Comparison of ENCODE assay signal across 8 cellular contexts in the genomic region with DNA sequence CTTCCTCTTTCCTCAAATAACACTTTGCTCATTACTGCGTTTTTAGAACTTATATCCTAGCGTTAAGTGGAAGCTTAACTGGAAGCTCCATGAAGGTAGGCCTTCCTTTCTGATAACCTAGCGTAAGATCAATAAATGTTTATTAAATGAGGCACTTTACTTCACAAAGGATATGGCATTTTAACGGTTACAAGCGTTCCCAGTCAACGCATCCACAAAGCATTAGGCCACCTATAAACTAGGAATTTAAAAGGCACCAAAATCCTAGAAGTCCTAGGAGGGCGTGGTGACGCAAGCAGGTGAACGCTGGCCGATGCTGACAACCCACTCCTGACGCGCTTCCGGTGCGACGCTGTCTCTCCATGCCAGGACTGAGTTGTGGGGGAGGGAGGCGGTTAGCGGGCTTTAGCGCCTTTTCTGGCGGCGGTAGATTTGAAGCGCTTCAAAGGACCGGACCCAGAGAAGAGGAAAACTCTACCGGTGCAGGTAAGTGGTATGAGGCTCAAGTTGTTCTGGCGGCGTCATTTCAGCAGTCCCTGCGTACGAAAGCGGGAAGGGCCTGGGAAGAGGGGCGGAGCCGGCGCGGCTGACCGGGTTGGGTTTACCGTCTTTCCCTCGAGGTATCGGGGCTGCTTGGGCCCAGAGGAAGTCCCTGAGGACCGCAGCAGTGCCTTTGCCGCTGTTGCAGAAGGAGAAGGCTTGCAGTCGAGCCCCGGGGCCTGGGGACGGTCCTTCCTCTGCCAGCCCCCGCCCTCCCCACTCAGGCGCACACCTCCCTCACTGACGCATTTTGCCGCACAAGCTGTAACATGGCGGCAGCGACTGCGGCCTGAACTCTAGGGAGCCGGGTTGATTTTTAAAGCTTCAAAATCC. TPM values are rescaled to one million over a fixed set of nuclear protein-coding genes. Genes with fewer than 3 reads are reported as not detected.
A peak's percentile ranks its signal among the peaks of the same experiment; 100 is the strongest.
DNase-seq lines count a peak whose midpoint lies in the region; ATAC-seq and TF ChIP-seq lines count a peak whose summit lies in the region.

A gene (plus strand): TSS at position 347 of the 873 bp plus-strand sequence. CDS start 19,691 bp downstream, outside the sequence.

- H3K9me3 Mint-ChIP-seq in activated CD4-positive, alpha-beta T cell treated with anti-CD3 and anti-CD28 coated beads, Interleukin-2, amount 10 ng/mL, durations not matched to agents 7 days and 5 days, result peaks cover 14% of the 10 kb centered on the region
- H3K9me3 Mint-ChIP-seq in dendritic cell treated with granulocyte-macrophage colony-stimulating factor and Interleukin-4, amounts not matched to agents 40 ng/mL and 50 ng/mL, for 4 days, result peaks cover 8% of the 10 kb centered on the region

- peak; percentile 72 for TF ChIP-seq POLR2A in GM19193 (IDR thresholded peaks at IDR 0.05; ENCODE audit: extremely low read depth, insufficient read depth, insufficient read length)

- peak; percentile 97 for DNase-seq in Ammon's horn (ENCODE audit: low spot score)
- DNase-seq in NCI-H526 treated with DMSO at 0.1 percent for 48 hours (lab: John Stamatoyannopoulos, UW), result peak; percentile 87
- peak; percentile 91 for DNase-seq in activated CD4-positive, alpha-beta T cell treated with anti-CD3 and anti-CD28 coated beads, Interleukin-2, amount 10 ng/mL, durations not matched to agents 7 days and 5 days
- peak; percentile 92 for DNase-seq in left lobe of liver (ENCODE audit: low spot score)
- peak; percentile 83 for DNase-seq in stimulated activated CD4-positive, alpha-beta T cell treated with anti-CD3 and anti-CD28 coated beads, Interleukin-2, amount 100 ng/mL, for 4 hours (ENCODE audit: low read depth)

- ATAC-seq in HG03439 (IDR thresholded peaks at IDR 0.05; ENCODE audit: unreplicated experiment) (peak; percentile 88), left lobe of liver (peak; percentile 95)

- H3K27ac Mint-ChIP-seq in activated CD4-positive, alpha-beta T cell treated with anti-CD3 and anti-CD28 coated beads, Interleukin-2, amount 10 ng/mL, durations not matched to agents 7 days and 5 days, result peak within 1 kb of the TSS; percentile 100
- H3K27ac Mint-ChIP-seq in dendritic cell treated with granulocyte-macrophage colony-stimulating factor and Interleukin-4, amounts not matched to agents 40 ng/mL and 50 ng/mL, for 4 days, result peak within 1 kb of the TSS; percentile 99

- peaks cover 32% of the 10 kb centered on the region for H3K4me1 Mint-ChIP-seq in activated CD4-positive, alpha-beta T cell treated with anti-CD3 and anti-CD28 coated beads, Interleukin-2, amount 10 ng/mL, durations not matched to agents 7 days and 5 days
- peaks cover 11% of the 10 kb centered on the region for H3K4me1 Mint-ChIP-seq in dendritic cell treated with granulocyte-macrophage colony-stimulating factor and Interleukin-4, amounts not matched to agents 40 ng/mL and 50 ng/mL, for 4 days (ENCODE audit: low read depth)

- intact Hi-C loops in dendritic cell treated with granulocyte-macrophage colony-stimulating factor and Interleukin-4, amounts not matched to agents 40 ng/mL and 50 ng/mL, for 4 days (cut with micrococcal nuclease), result loop anchor here (1.0 to 10.0 kb wide), 3 partner anchors 11 to 211 kb away; a partner anchor contains a TSS

- POLR2A ChIA-PET in activated CD4-positive, alpha-beta T cell treated with anti-CD3 and anti-CD28 coated beads, Interleukin-2, amount 10 ng/mL, durations not matched to agents 7 days and 5 days (lab: Charles Lee), result interaction anchor here (0.6 kb wide), 1 partner anchor 21 kb away, joined by 3 read pairs; no protein-coding TSS in a partner anchor

- no peaks in the 10 kb centered on the region for H3K27me3 Mint-ChIP-seq in activated CD4-positive, alpha-beta T cell treated with anti-CD3 and anti-CD28 coated beads, Interleukin-2, amount 10 ng/mL, durations not matched to agents 7 days and 5 days
- peaks cover under 1% of the 10 kb centered on the region for H3K27me3 Mint-ChIP-seq in dendritic cell treated with granulocyte-macrophage colony-stimulating factor and Interleukin-4, amounts not matched to agents 40 ng/mL and 50 ng/mL, for 4 days

- H3K4me3 Mint-ChIP-seq in activated CD4-positive, alpha-beta T cell treated with anti-CD3 and anti-CD28 coated beads, Interleukin-2, amount 10 ng/mL, durations not matched to agents 7 days and 5 days, result peak within 1 kb of the TSS; percentile 98
- peak within 1 kb of the TSS; percentile 98 for H3K4me3 Mint-ChIP-seq in dendritic cell treated with granulocyte-macrophage colony-stimulating factor and Interleukin-4, amounts not matched to agents 40 ng/mL and 50 ng/mL, for 4 days

- CTCF ChIA-PET in activated CD4-positive, alpha-beta T cell treated with anti-CD3 and anti-CD28 coated beads, Interleukin-2, amount 10 ng/mL, durations not matched to agents 7 days and 5 days (lab: Charles Lee), result interaction anchor here (0.9 to 1.0 kb wide), 3 partner anchors 10 to 192 kb away, joined by 3 to 4 read pairs (median 3); a partner anchor contains a TSS

- H3K36me3 Mint-ChIP-seq in activated CD4-positive, alpha-beta T cell treated with anti-CD3 and anti-CD28 coated beads, Interleukin-2, amount 10 ng/mL, durations not matched to agents 7 days and 5 days (ENCODE audit: low read depth), result peaks cover 39% of the 10 kb centered on the region
- H3K36me3 Mint-ChIP-seq in dendritic cell treated with granulocyte-macrophage colony-stimulating factor and Interleukin-4, amounts not matched to agents 40 ng/mL and 50 ng/mL, for 4 days (ENCODE audit: low read depth), result peaks cover 23% of the 10 kb centered on the region

RNA-seq across cellular contexts. Expression of the gene that starts here (rescaled TPM):
- 10 to 100 TPM; 53.4 to 61.7 TPM for total RNA-seq in activated CD4-positive, alpha-beta T cell treated with anti-CD3 and anti-CD28 coated beads, Interleukin-2, amount 10 ng/mL, durations not matched to agents 7 days and 5 days
- total RNA-seq in left lobe of liver, result 23.0 TPM

Comparison
In these comparisons a context has a peak if more than half of its experiments do, and no peak if none do; other contexts are left out.
1. Peak in every context shown above with its lines: DNase-seq and ATAC-seq.